In genomic region chr10:59692113-59692512, GRCh38 we compare ENCODE assay signal across 26 cellular contexts. TPM values are rescaled to one million over a fixed set of nuclear protein-coding genes. Genes with fewer than 3 reads are reported as not detected.
"Had no signal": no experiment of that assay in that cellular context is flagged by ENCODE, and none has a peak within 500 bp of the region (broad histone marks: within the 10 kb centered on the region; RNA-seq: fewer than 3 reads in every experiment).

No MANE protein-coding gene starts in this region.

- H3K27me3 Mint-ChIP-seq: dendritic cell treated with granulocyte-macrophage colony-stimulating factor and Interleukin-4, amounts not matched to agents 40 ng/mL and 50 ng/mL, for 4 days; naive B cell had no signal

- H3K4me3 ChIP-seq: esophagus squamous epithelium, gastrocnemius medialis, heart left ventricle, hepatocyte, left lung, lower lobe of right lung had no signal

- H2AFZ ChIP-seq: hepatocyte had no signal

- H3K27ac ChIP-seq: epithelial cell of prostate, esophagus squamous epithelium, gastrocnemius medialis, heart left ventricle, hepatocyte, left lung, lower lobe of right lung had no signal

- H3K27me3 ChIP-seq: esophagus squamous epithelium, gastrocnemius medialis, heart left ventricle, hepatocyte, left lung had no signal

- ATAC-seq: effector memory CD8-positive, alpha-beta T cell; esophagus mucosa; gastrocnemius medialis; heart left ventricle; left lung; left ventricle myocardium superior; lower lobe of right lung had no signal

- H3K79me2 ChIP-seq: hepatocyte had no signal

- H3K4me1 Mint-ChIP-seq: endodermal cell, immature natural killer cell, mesothelial cell of epicardium had no signal

- DNase-seq: cortex of kidney; effector CD8-positive, alpha-beta T cell; effector memory CD8-positive, alpha-beta T cell; endodermal cell; erythroblast; esophagus squamous epithelium; foreskin fibroblast; foreskin melanocyte; gastrocnemius medialis; heart left ventricle; hypothalamus; immature natural killer cell; islet precursor cell; kidney; kidney glomerular epithelial cell; left lung; left ventricle myocardium superior; lower lobe of right lung; mesenchymal stem cell; naive B cell had no signal

- H3K36me3 Mint-ChIP-seq: immature natural killer cell, naive B cell had no signal

- H3K27ac Mint-ChIP-seq: dendritic cell treated with granulocyte-macrophage colony-stimulating factor and Interleukin-4, amounts not matched to agents 40 ng/mL and 50 ng/mL, for 4 days; effector memory CD8-positive, alpha-beta T cell; endodermal cell; immature natural killer cell; mesothelial cell of epicardium had no signal

- H3K36me3 ChIP-seq: esophagus squamous epithelium, gastrocnemius medialis, heart left ventricle, left lung, lower lobe of right lung had no signal

- H3K9me3 ChIP-seq: esophagus squamous epithelium, gastrocnemius medialis, heart left ventricle, left lung, lower lobe of right lung had no signal

- H3K4me3 Mint-ChIP-seq: dendritic cell treated with granulocyte-macrophage colony-stimulating factor and Interleukin-4, amounts not matched to agents 40 ng/mL and 50 ng/mL, for 4 days; effector memory CD8-positive, alpha-beta T cell; endodermal cell; immature natural killer cell; mesothelial cell of epicardium; naive B cell had no signal

- H3K4me2 ChIP-seq: hepatocyte had no signal

- H3K9me3 Mint-ChIP-seq: dendritic cell treated with granulocyte-macrophage colony-stimulating factor and Interleukin-4, amounts not matched to agents 40 ng/mL and 50 ng/mL, for 4 days; effector memory CD8-positive, alpha-beta T cell; endodermal cell; naive B cell had no signal

- H3K4me1 ChIP-seq: gastrocnemius medialis, heart left ventricle, left lung, lower lobe of right lung had no signal

RNA-seq across cellular contexts. Expression of gene SLC16A9, which starts 17.5 kb away (rescaled TPM):
- total RNA-seq: lung microvascular endothelial cell had no signal
